In the genomic region with DNA sequence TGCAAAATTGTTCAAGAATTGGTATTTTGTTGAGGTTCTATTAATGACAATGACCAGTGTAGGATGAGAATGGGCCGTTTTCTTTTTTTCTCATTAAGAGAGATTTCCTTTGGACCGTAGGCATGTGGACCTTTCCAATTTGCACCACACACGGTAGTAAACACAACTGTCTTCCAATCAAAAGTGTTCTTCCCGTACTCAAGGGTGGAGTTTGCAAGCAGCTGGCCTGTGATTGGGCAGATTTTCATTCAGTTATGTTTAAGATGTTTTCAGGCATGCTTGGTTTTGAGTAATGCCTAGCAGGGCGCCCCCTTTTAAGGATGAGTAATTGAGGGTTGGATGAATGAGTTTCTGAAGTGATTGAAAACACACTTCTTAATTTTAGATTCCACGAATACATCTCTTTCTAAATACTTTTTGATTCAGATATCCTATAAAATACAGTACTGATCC, we compare ENCODE assay signal across 8 cellular contexts. TPM values are rescaled to one million over a fixed set of nuclear protein-coding genes. Genes with fewer than 3 reads are reported as not detected.
DNase-seq lines count a peak whose midpoint lies in the region; ATAC-seq, FAIRE-seq and TF ChIP-seq lines count a peak whose summit lies in the region.

No MANE protein-coding gene starts in this region.

- H3K27ac ChIP-seq in vagina: peak overlapping the region; percentile 98

- peak overlapping the region; percentile 86 to 92 for H3K4me3 ChIP-seq in vagina

- H3K27ac Mint-ChIP-seq in activated CD4-positive, alpha-beta T cell treated with anti-CD3 and anti-CD28 coated beads, Interleukin-2, amount 10 ng/mL, durations not matched to agents 7 days and 5 days: peak overlapping the region; percentile 10
- H3K27ac Mint-ChIP-seq in endothelial cell (ENCODE audit: unreplicated experiment) (no peak overlapping the region), nephron progenitor cell (peak overlapping the region; percentile 36)

- TF ChIP-seq POLR2A in vagina (IDR thresholded peaks at IDR 0.05): no peak

- peaks cover 30% of the 10 kb centered on the region for H3K36me3 Mint-ChIP-seq in activated CD4-positive, alpha-beta T cell treated with anti-CD3 and anti-CD28 coated beads, Interleukin-2, amount 10 ng/mL, durations not matched to agents 7 days and 5 days (ENCODE audit: low read depth)
- peaks cover 21% of the 10 kb centered on the region for H3K36me3 Mint-ChIP-seq in endothelial cell (ENCODE audit: low read depth, unreplicated experiment)
- H3K36me3 Mint-ChIP-seq in nephron progenitor cell (ENCODE audit: low read depth): peaks cover 36% of the 10 kb centered on the region

- peak; percentile 85 for FAIRE-seq in D721Med (lab: Jason Lieb, UNC)

- no peaks in the 10 kb centered on the region for H3K36me3 ChIP-seq in vagina

- intact Hi-C loops in vagina (cut with DNase I): no loop called here

- peaks cover 30% of the 10 kb centered on the region for H3K4me1 ChIP-seq in vagina

- peak; percentile 33 for ATAC-seq in GM21737 (IDR thresholded peaks at IDR 0.05; ENCODE audit: unreplicated experiment)

- H3K9me3 Mint-ChIP-seq in activated CD4-positive, alpha-beta T cell treated with anti-CD3 and anti-CD28 coated beads, Interleukin-2, amount 10 ng/mL, durations not matched to agents 7 days and 5 days: peaks cover 6% of the 10 kb centered on the region
- H3K9me3 Mint-ChIP-seq in endothelial cell (ENCODE audit: unreplicated experiment) (no peaks in the 10 kb centered on the region), nephron progenitor cell (peaks cover 16% of the 10 kb centered on the region)

- no peaks in the 10 kb centered on the region for H3K27me3 Mint-ChIP-seq in activated CD4-positive, alpha-beta T cell treated with anti-CD3 and anti-CD28 coated beads, Interleukin-2, amount 10 ng/mL, durations not matched to agents 7 days and 5 days
- H3K27me3 Mint-ChIP-seq in endothelial cell (ENCODE audit: unreplicated experiment): peaks cover 14% of the 10 kb centered on the region
- no peaks in the 10 kb centered on the region for H3K27me3 Mint-ChIP-seq in nephron progenitor cell (ENCODE audit: low read depth, poor library complexity)

- H3K9me3 ChIP-seq in vagina: no peaks in the 10 kb centered on the region

- TF ChIP-seq CTCF in D721Med (IDR thresholded peaks at IDR 0.05; ENCODE audit: insufficient read depth, missing control alignments): no peak
- no peak for TF ChIP-seq CTCF in endothelial cell (IDR thresholded peaks at IDR 0.05; ENCODE audit: unreplicated experiment)
- no peak for TF ChIP-seq CTCF in nephron progenitor cell (IDR thresholded peaks at IDR 0.05)
- TF ChIP-seq CTCF in vagina (IDR thresholded peaks at IDR 0.05): no peak

- CTCF ChIA-PET in activated CD4-positive, alpha-beta T cell treated with anti-CD3 and anti-CD28 coated beads, Interleukin-2, amount 10 ng/mL, durations not matched to agents 7 days and 5 days (lab: Charles Lee): interaction anchor here (1.2 to 9.3 kb wide), 5 partner anchors 15 to 1068 kb away, joined by 3 to 444 read pairs (median 73); a partner anchor contains a TSS

- H3K4me1 Mint-ChIP-seq in activated CD4-positive, alpha-beta T cell treated with anti-CD3 and anti-CD28 coated beads, Interleukin-2, amount 10 ng/mL, durations not matched to agents 7 days and 5 days: peaks cover 47% of the 10 kb centered on the region
- H3K4me1 Mint-ChIP-seq in endothelial cell (ENCODE audit: unreplicated experiment) (peaks cover 20% of the 10 kb centered on the region), nephron progenitor cell (peaks cover 29% of the 10 kb centered on the region)

- peak overlapping the region; percentile 93 for H3K4me3 Mint-ChIP-seq in activated CD4-positive, alpha-beta T cell treated with anti-CD3 and anti-CD28 coated beads, Interleukin-2, amount 10 ng/mL, durations not matched to agents 7 days and 5 days
- H3K4me3 Mint-ChIP-seq in endothelial cell (ENCODE audit: unreplicated experiment) (peak overlapping the region; percentile 97), nephron progenitor cell (peak overlapping the region; percentile 97)

- H3K27me3 ChIP-seq in vagina: no peaks in the 10 kb centered on the region

- DNase-seq in D721Med (ENCODE audit: insufficient read length, low spot score) (no peak), NCI-H1048 (lab: John Stamatoyannopoulos, UW) (peak; percentile 33), endothelial cell (ENCODE audit: low spot score) (peak; percentile 16), nephron progenitor cell (peak; percentile 26), vagina (ENCODE audit: extremely low spot score in 2 of 2) (no peak), NCI-H1694 treated with DMSO at 0.1 percent for 48 hours (lab: John Stamatoyannopoulos, UW) (no peak)
- DNase-seq in activated CD4-positive, alpha-beta T cell treated with anti-CD3 and anti-CD28 coated beads, Interleukin-2, amount 10 ng/mL, durations not matched to agents 7 days and 5 days: peak; percentile 57

- POLR2A ChIA-PET in activated CD4-positive, alpha-beta T cell treated with anti-CD3 and anti-CD28 coated beads, Interleukin-2, amount 10 ng/mL, durations not matched to agents 7 days and 5 days (lab: Charles Lee): interaction anchor here (2.1 kb wide), 1 partner anchor 17 kb away, joined by 10 read pairs; a partner anchor contains a TSS

RNA-seq across cellular contexts. Expression of a gene that starts 2.5 kb away (rescaled TPM):
- total RNA-seq in activated CD4-positive, alpha-beta T cell treated with anti-CD3 and anti-CD28 coated beads, Interleukin-2, amount 10 ng/mL, durations not matched to agents 7 days and 5 days: 10 to 100 TPM; 60.4 to 65.7 TPM
- total RNA-seq in endothelial cell (ENCODE audit: unreplicated experiment): 101 TPM
- total RNA-seq in vagina: 48.6 TPM

RNA-seq across cellular contexts. Expression of a gene that starts 16.9 kb away (rescaled TPM):
- total RNA-seq in activated CD4-positive, alpha-beta T cell treated with anti-CD3 and anti-CD28 coated beads, Interleukin-2, amount 10 ng/mL, durations not matched to agents 7 days and 5 days: 10 to 100 TPM; 23.7 to 25.5 TPM
- total RNA-seq in endothelial cell (ENCODE audit: unreplicated experiment) (49.5 TPM), vagina (17.4 TPM)

RNA-seq across cellular contexts. Expression of a gene that starts 23.3 kb away (rescaled TPM):
- 10 to 100 TPM; 15.8 to 19.0 TPM for total RNA-seq in activated CD4-positive, alpha-beta T cell treated with anti-CD3 and anti-CD28 coated beads, Interleukin-2, amount 10 ng/mL, durations not matched to agents 7 days and 5 days
- 3.8 TPM for total RNA-seq in endothelial cell (ENCODE audit: unreplicated experiment)
- 2.0 TPM for total RNA-seq in vagina

Comparison
In these comparisons a context has a peak if more than half of its experiments do, and no peak if none do; other contexts are left out.
1. DNase-seq: peak in NCI-H1048 (single experiment), activated CD4-positive, alpha-beta T cell treated with anti-CD3 and anti-CD28 coated beads, Interleukin-2, amount 10 ng/mL, durations not matched to agents 7 days and 5 days (single experiment), endothelial cell (single experiment) and nephron progenitor cell (single experiment); none in D721Med (single experiment), vagina (0 of 2) and NCI-H1694 treated with DMSO at 0.1 percent for 48 hours (single experiment).
2. Peak in every context shown above with its lines, with median percentiles within 50 percentile points of each other: H3K4me3 Mint-ChIP-seq.